ENCODE assay signal across 24 cellular contexts in genomic region chr15:47116698-47117097, GRCh38.
"Had no signal": no experiment of that assay in that cellular context is flagged by ENCODE, and none has a peak within 500 bp of the region (broad histone marks: within the 10 kb centered on the region; RNA-seq: fewer than 3 reads in every experiment).

No MANE protein-coding gene starts in this region.

- H3K4me2 ChIP-seq: hepatocyte had no signal

- H3K27ac ChIP-seq: dorsolateral prefrontal cortex, epithelial cell of prostate, esophagus muscularis mucosa, hepatocyte, left ventricle myocardium inferior, right atrium auricular region, sigmoid colon, skin epidermis, stomach, thoracic aorta, transverse colon had no signal

- H3K27me3 ChIP-seq: dorsolateral prefrontal cortex, esophagus muscularis mucosa, hepatocyte, right atrium auricular region, sigmoid colon, stomach, transverse colon had no signal

- ATAC-seq: left cardiac atrium; naive thymus-derived CD4-positive, alpha-beta T cell had no signal

- H2AFZ ChIP-seq: hepatocyte had no signal

- H3K27ac Mint-ChIP-seq: naive thymus-derived CD4-positive, alpha-beta T cell had no signal

- H3K79me2 ChIP-seq: hepatocyte had no signal

- H3K27me3 Mint-ChIP-seq: naive thymus-derived CD4-positive, alpha-beta T cell had no signal

- H3K4me1 ChIP-seq: esophagus muscularis mucosa, left ventricle myocardium inferior, right atrium auricular region, sigmoid colon, stomach, transverse colon had no signal

- H3K4me1 Mint-ChIP-seq: naive thymus-derived CD4-positive, alpha-beta T cell had no signal

- H3K9me3 ChIP-seq: thoracic aorta had no signal

- DNase-seq: cortex of kidney; dorsolateral prefrontal cortex; effector CD8-positive, alpha-beta T cell; foreskin fibroblast; head of caudate nucleus; kidney; left cardiac atrium; left ventricle myocardium inferior; mesenchymal stem cell; naive thymus-derived CD4-positive, alpha-beta T cell; posterior cingulate gyrus; sigmoid colon; stimulated activated CD4-positive, alpha-beta T cell treated with anti-CD3 and anti-CD28 coated beads, Interleukin-12 subunit alpha, Interleukin-12 subunit beta, amount 100 ng/mL, for 4 hours; stimulated activated naive CD4-positive, alpha-beta T cell; stomach; substantia nigra; transverse colon had no signal

- H3K4me3 Mint-ChIP-seq: naive thymus-derived CD4-positive, alpha-beta T cell had no signal

- H3K36me3 Mint-ChIP-seq: naive thymus-derived CD4-positive, alpha-beta T cell had no signal

- H3K4me3 ChIP-seq: dorsolateral prefrontal cortex, esophagus muscularis mucosa, hepatocyte, left ventricle myocardium inferior, lung, right atrium auricular region, sigmoid colon, skin epidermis, stomach, thoracic aorta, transverse colon had no signal

- H3K36me3 ChIP-seq: esophagus muscularis mucosa, left ventricle myocardium inferior, right atrium auricular region, sigmoid colon, stomach, thoracic aorta, transverse colon had no signal
